Comparison of ENCODE assay signal across 1 cellular context in the genomic region with DNA sequence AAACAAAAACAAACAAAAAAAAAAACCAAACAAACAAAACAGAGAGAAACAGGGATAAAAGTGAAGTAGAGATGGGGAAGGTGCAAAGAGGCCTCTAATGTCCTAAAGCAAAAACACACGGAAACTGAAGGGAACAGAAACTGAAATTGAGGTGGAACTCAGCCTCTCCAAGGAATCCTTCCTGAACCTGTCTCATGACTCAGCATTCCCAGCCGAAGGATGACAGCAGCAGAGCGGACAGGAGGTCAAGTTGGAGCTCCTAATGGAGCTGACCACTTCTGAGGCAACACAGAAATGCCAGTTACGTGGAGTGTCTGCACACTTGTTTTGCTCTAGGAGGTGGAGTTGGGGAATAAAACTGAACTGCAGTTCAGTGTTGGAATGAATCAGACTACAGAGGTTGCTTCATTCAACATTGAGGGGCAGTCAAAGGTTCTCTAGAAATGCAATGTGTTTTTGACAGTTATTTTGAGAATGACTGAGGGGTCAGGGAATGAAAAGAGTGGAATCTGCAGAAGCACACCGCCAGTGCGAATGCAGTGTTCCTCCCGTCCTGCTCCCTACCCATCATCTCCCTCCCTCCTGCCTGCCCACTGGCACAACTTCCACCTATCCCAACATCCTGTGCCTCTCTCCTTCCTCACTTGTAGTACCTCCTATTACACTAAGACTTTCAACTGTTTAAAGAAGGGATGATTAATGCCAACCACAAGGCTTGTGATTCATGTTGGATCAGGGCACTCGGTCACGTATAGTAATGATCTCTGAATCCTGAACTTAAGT.
TF ChIP-seq lines count a peak whose summit lies in the region.

No MANE protein-coding gene starts in this region.

TF ChIP-seq in HEK293, 187 proteins besides CTCF, POLR2A, EP300 and RAD21 (continued from another document):
- TF ChIP-seq, protein P1, sequence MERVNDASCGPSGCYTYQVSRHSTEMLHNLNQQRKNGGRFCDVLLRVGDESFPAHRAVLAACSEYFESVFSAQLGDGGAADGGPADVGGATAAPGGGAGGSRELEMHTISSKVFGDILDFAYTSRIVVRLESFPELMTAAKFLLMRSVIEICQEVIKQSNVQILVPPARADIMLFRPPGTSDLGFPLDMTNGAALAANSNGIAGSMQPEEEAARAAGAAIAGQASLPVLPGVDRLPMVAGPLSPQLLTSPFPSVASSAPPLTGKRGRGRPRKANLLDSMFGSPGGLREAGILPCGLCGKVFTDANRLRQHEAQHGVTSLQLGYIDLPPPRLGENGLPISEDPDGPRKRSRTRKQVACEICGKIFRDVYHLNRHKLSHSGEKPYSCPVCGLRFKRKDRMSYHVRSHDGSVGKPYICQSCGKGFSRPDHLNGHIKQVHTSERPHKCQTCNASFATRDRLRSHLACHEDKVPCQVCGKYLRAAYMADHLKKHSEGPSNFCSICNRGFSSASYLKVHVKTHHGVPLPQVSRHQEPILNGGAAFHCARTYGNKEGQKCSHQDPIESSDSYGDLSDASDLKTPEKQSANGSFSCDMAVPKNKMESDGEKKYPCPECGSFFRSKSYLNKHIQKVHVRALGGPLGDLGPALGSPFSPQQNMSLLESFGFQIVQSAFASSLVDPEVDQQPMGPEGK (tag by site-specific recombination; IDR thresholded peaks at IDR 0.05), result no peak
- TF ChIP-seq BCL11A (tag by site-specific recombination; IDR thresholded peaks at IDR 0.05; ENCODE audit: low read depth), result no peak
- TF ChIP-seq ZNF394 (tag by site-specific recombination; IDR thresholded peaks at IDR 0.05; ENCODE audit: borderline replicate concordance), result no peak
- TF ChIP-seq, protein P2, sequence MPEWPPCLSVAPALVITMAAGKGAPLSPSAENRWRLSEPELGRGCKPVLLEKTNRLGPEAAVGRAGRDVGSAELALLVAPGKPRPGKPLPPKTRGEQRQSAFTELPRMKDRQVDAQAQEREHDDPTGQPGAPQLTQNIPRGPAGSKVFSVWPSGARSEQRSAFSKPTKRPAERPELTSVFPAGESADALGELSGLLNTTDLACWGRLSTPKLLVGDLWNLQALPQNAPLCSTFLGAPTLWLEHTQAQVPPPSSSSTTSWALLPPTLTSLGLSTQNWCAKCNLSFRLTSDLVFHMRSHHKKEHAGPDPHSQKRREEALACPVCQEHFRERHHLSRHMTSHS (tag by site-specific recombination; IDR thresholded peaks at IDR 0.05), result no peak
- TF ChIP-seq, protein P3, sequence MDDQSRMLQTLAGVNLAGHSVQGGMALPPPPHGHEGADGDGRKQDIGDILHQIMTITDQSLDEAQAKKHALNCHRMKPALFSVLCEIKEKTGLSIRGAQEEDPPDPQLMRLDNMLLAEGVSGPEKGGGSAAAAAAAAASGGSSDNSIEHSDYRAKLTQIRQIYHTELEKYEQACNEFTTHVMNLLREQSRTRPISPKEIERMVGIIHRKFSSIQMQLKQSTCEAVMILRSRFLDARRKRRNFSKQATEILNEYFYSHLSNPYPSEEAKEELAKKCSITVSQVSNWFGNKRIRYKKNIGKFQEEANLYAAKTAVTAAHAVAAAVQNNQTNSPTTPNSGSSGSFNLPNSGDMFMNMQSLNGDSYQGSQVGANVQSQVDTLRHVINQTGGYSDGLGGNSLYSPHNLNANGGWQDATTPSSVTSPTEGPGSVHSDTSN (CRISPR knock-in tag; IDR thresholded peaks at IDR 0.05), result no peak
- no peak for TF ChIP-seq SETDB1 (IDR thresholded peaks at IDR 0.05; ENCODE audit: insufficient read length, low read length)
- 0 out of 2 replicates have a peak, but pooled peaks have one; percentile 25 for TF ChIP-seq SP7 (tag by site-specific recombination; IDR thresholded peaks at IDR 0.05)
- TF ChIP-seq KLF7 (tag by site-specific recombination; IDR thresholded peaks at IDR 0.05; ENCODE audit: borderline replicate concordance), result no peak
- TF ChIP-seq ZNF548 (tag by site-specific recombination; IDR thresholded peaks at IDR 0.05), result no peak
- TF ChIP-seq HOXD13 (CRISPR knock-in tag; IDR thresholded peaks at IDR 0.05; ENCODE audit: borderline replicate concordance), result no peak
- TF ChIP-seq OVOL3 (tag by site-specific recombination; IDR thresholded peaks at IDR 0.05), result no peak
- TF ChIP-seq ZNF555 (tag by site-specific recombination; conservative IDR thresholded peaks at IDR 0.05), result no peak
- TF ChIP-seq, protein P4, sequence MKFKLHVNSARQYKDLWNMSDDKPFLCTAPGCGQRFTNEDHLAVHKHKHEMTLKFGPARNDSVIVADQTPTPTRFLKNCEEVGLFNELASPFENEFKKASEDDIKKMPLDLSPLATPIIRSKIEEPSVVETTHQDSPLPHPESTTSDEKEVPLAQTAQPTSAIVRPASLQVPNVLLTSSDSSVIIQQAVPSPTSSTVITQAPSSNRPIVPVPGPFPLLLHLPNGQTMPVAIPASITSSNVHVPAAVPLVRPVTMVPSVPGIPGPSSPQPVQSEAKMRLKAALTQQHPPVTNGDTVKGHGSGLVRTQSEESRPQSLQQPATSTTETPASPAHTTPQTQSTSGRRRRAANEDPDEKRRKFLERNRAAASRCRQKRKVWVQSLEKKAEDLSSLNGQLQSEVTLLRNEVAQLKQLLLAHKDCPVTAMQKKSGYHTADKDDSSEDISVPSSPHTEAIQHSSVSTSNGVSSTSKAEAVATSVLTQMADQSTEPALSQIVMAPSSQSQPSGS (tag by site-specific recombination; IDR thresholded peaks at IDR 0.05; ENCODE audit: low read depth), result no peak
- TF ChIP-seq, protein P5, sequence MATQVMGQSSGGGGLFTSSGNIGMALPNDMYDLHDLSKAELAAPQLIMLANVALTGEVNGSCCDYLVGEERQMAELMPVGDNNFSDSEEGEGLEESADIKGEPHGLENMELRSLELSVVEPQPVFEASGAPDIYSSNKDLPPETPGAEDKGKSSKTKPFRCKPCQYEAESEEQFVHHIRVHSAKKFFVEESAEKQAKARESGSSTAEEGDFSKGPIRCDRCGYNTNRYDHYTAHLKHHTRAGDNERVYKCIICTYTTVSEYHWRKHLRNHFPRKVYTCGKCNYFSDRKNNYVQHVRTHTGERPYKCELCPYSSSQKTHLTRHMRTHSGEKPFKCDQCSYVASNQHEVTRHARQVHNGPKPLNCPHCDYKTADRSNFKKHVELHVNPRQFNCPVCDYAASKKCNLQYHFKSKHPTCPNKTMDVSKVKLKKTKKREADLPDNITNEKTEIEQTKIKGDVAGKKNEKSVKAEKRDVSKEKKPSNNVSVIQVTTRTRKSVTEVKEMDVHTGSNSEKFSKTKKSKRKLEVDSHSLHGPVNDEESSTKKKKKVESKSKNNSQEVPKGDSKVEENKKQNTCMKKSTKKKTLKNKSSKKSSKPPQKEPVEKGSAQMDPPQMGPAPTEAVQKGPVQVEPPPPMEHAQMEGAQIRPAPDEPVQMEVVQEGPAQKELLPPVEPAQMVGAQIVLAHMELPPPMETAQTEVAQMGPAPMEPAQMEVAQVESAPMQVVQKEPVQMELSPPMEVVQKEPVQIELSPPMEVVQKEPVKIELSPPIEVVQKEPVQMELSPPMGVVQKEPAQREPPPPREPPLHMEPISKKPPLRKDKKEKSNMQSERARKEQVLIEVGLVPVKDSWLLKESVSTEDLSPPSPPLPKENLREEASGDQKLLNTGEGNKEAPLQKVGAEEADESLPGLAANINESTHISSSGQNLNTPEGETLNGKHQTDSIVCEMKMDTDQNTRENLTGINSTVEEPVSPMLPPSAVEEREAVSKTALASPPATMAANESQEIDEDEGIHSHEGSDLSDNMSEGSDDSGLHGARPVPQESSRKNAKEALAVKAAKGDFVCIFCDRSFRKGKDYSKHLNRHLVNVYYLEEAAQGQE (tag by site-specific recombination; IDR thresholded peaks at IDR 0.05), result no peak
